ENCODE assay signal across 9 cellular contexts in genomic region chr17:30323262-30323894, GRCh38. TPM values are rescaled to one million over a fixed set of nuclear protein-coding genes. Genes with fewer than 3 reads are reported as not detected.
DNase-seq lines count a peak whose midpoint lies in the region; ATAC-seq and TF ChIP-seq lines count a peak whose summit lies in the region.
"Had no signal": no experiment of that assay in that cellular context is flagged by ENCODE, and none has a peak within 500 bp of the region (broad histone marks: within the 10 kb centered on the region; RNA-seq: fewer than 3 reads in every experiment).

No MANE protein-coding gene starts in this region.

- H3K4me3 ChIP-seq in GM12865 (ENCODE audit: low read depth, low read length), result no peak overlapping the region
- H3K4me3 ChIP-seq: HAP-1 had no signal

- peak; percentile 26 for ATAC-seq in activated naive CD8-positive, alpha-beta T cell treated with anti-CD3 and anti-CD28 coated beads, Interleukin-2, amount 10 ng/mL, durations not matched to agents 7 days and 5 days (ENCODE audit: low read depth)
- ATAC-seq in GM18498 (IDR thresholded peaks at IDR 0.05; ENCODE audit: unreplicated experiment) (no peak), HG02763 (IDR thresholded peaks at IDR 0.05; ENCODE audit: unreplicated experiment) (no peak)

- H3K27ac Mint-ChIP-seq in activated naive CD8-positive, alpha-beta T cell treated with anti-CD3 and anti-CD28 coated beads, Interleukin-2, amount 10 ng/mL, durations not matched to agents 7 days and 5 days, result peak overlapping the region; percentile 24

- peaks cover 16% of the 10 kb centered on the region for H3K4me1 Mint-ChIP-seq in activated naive CD8-positive, alpha-beta T cell treated with anti-CD3 and anti-CD28 coated beads, Interleukin-2, amount 10 ng/mL, durations not matched to agents 7 days and 5 days

- POLR2A ChIA-PET in activated naive CD8-positive, alpha-beta T cell treated with anti-CD3 and anti-CD28 coated beads, Interleukin-2, amount 10 ng/mL, durations not matched to agents 7 days and 5 days (lab: Charles Lee), result interaction anchor here (1.0 to 1.2 kb wide), 2 partner anchors 10 to 31 kb away, joined by 3 read pairs; no protein-coding TSS in a partner anchor

- no peaks in the 10 kb centered on the region for H3K36me3 Mint-ChIP-seq in activated naive CD8-positive, alpha-beta T cell treated with anti-CD3 and anti-CD28 coated beads, Interleukin-2, amount 10 ng/mL, durations not matched to agents 7 days and 5 days

- no peaks in the 10 kb centered on the region for H3K9me3 Mint-ChIP-seq in activated naive CD8-positive, alpha-beta T cell treated with anti-CD3 and anti-CD28 coated beads, Interleukin-2, amount 10 ng/mL, durations not matched to agents 7 days and 5 days

- TF ChIP-seq CTCF in GM12865 (IDR thresholded peaks at IDR 0.05; ENCODE audit: insufficient read depth, low read depth, low read length, missing control alignments), result no peak

- peak; percentile 40 to 57 for DNase-seq in AML-193 (lab: John Stamatoyannopoulos, UW)
- peak; percentile 65 for DNase-seq in GM12865 (ENCODE audit: low read depth)
- DNase-seq in NCI-H774 (lab: John Stamatoyannopoulos, UW), result peak; percentile 13
- DNase-seq in activated naive CD8-positive, alpha-beta T cell treated with anti-CD3 and anti-CD28 coated beads, Interleukin-2, amount 10 ng/mL, durations not matched to agents 7 days and 5 days, result no peak
- DNase-seq in islet precursor cell, result no peak
- DNase-seq in NCI-H1048 (lab: John Stamatoyannopoulos, UW), result no peak

- H3K4me3 Mint-ChIP-seq in activated naive CD8-positive, alpha-beta T cell treated with anti-CD3 and anti-CD28 coated beads, Interleukin-2, amount 10 ng/mL, durations not matched to agents 7 days and 5 days, result peak overlapping the region; percentile 48

- H3K27me3 Mint-ChIP-seq in activated naive CD8-positive, alpha-beta T cell treated with anti-CD3 and anti-CD28 coated beads, Interleukin-2, amount 10 ng/mL, durations not matched to agents 7 days and 5 days, result peaks cover 2% of the 10 kb centered on the region

RNA-seq across cellular contexts. Expression of gene TMIGD1, which starts 10.5 kb away (rescaled TPM):
- not detected for total RNA-seq in activated naive CD8-positive, alpha-beta T cell treated with anti-CD3 and anti-CD28 coated beads, Interleukin-2, amount 10 ng/mL, durations not matched to agents 7 days and 5 days

RNA-seq across cellular contexts. Expression of gene BLMH, which starts 31.6 kb away (rescaled TPM):
- total RNA-seq in activated naive CD8-positive, alpha-beta T cell treated with anti-CD3 and anti-CD28 coated beads, Interleukin-2, amount 10 ng/mL, durations not matched to agents 7 days and 5 days, result 10 to 100 TPM; 61.8 to 64.1 TPM

RNA-seq across cellular contexts. Expression of gene CPD, which starts 55.3 kb away (rescaled TPM):
- 10 to 100 TPM; 18.6 to 23.3 TPM for total RNA-seq in activated naive CD8-positive, alpha-beta T cell treated with anti-CD3 and anti-CD28 coated beads, Interleukin-2, amount 10 ng/mL, durations not matched to agents 7 days and 5 days

Comparison
In these comparisons a context has a peak if more than half of its experiments do, and no peak if none do; other contexts are left out.
1. DNase-seq: peak in AML-193 (2 of 2), GM12865 (single experiment) and NCI-H774 (single experiment); none in activated naive CD8-positive, alpha-beta T cell treated with anti-CD3 and anti-CD28 coated beads, Interleukin-2, amount 10 ng/mL, durations not matched to agents 7 days and 5 days (single experiment), islet precursor cell (single experiment) and NCI-H1048 (single experiment).